ENCODE assay signal across 1 cellular context in the genomic region with DNA sequence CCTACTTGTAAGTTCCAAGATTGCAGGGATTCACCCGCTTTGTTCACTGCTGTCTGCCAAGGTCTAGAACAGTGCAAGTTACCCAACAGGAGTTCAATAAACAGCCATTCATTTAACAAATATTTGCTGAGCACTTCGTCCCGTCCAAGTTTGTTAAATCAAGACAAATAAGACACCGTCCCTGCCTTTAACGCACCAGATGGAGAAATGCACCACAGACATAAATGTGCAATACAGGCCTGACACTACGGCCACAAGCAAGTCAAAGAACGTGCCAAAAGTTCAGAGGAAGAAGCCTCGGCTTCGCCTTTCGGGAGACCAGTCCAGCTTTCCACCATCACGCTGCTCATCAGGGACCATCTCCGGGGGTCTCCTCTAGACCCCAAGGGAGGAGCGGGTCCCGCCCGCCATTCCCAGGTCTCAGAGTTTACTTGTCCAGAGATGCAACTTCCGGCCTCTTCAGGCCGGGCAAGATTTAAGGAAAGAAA.
A peak's percentile ranks its signal among the peaks of the same experiment; 100 is the strongest.
TF ChIP-seq lines count a peak whose summit lies in the region.

No MANE protein-coding gene starts in this region.

TF ChIP-seq in HepG2, 621 proteins besides CTCF, POLR2A, EP300 and RAD21 (continued from another document and continues in another):
- TF ChIP-seq ZNF280D (CRISPR knock-in tag; IDR thresholded peaks at IDR 0.05) (peak; percentile 24; the same call in 1 of the 2 replicates), ZNF768 (CRISPR knock-in tag; IDR thresholded peaks at IDR 0.05) (no peak), SRSF4 (IDR thresholded peaks at IDR 0.05; ENCODE audit: low read depth, low read length, poor library complexity, severe bottlenecking) (no peak), NFYC (CRISPR knock-in tag; IDR thresholded peaks at IDR 0.05) (no peak), POLR2AphosphoS5 (IDR thresholded peaks at IDR 0.05; ENCODE audit: low read depth, low read length) (no peak), YEATS4 (CRISPR knock-in tag; IDR thresholded peaks at IDR 0.05; ENCODE audit: borderline replicate concordance) (no peak), CEBPG (CRISPR knock-in tag; IDR thresholded peaks at IDR 0.05) (peak; percentile 51), HOMEZ (CRISPR knock-in tag; IDR thresholded peaks at IDR 0.05; ENCODE audit: low read depth) (no peak), RCOR2 (CRISPR knock-in tag; IDR thresholded peaks at IDR 0.05) (no peak), CHD4 (IDR thresholded peaks at IDR 0.05; ENCODE audit: borderline replicate concordance, low read length) (0 out of 2 replicates have a peak, but pooled peaks have one; percentile 18), ADNP (CRISPR knock-in tag; IDR thresholded peaks at IDR 0.05) (no peak), PRDM4 (CRISPR knock-in tag; IDR thresholded peaks at IDR 0.05; ENCODE audit: borderline replicate concordance) (no peak), U2AF2 (IDR thresholded peaks at IDR 0.05; ENCODE audit: low read depth, low read length) (no peak), ZFP62 (CRISPR knock-in tag; IDR thresholded peaks at IDR 0.05) (no peak), MAFG (CRISPR knock-in tag; IDR thresholded peaks at IDR 0.05) (no peak), DMAP1 (CRISPR knock-in tag; IDR thresholded peaks at IDR 0.05) (no peak), ZNF24 (IDR thresholded peaks at IDR 0.05) (no peak), ZNF317 (CRISPR knock-in tag; IDR thresholded peaks at IDR 0.05) (no peak; the same call in 1 of the 2 replicates), NAIF1 (CRISPR knock-in tag; IDR thresholded peaks at IDR 0.05; ENCODE audit: borderline replicate concordance) (no peak), HHEX (CRISPR knock-in tag; IDR thresholded peaks at IDR 0.05) (peak; percentile 71), PAF1 (CRISPR knock-in tag; IDR thresholded peaks at IDR 0.05) (no peak), ZBTB7B (CRISPR knock-in tag; IDR thresholded peaks at IDR 0.05) (peak; percentile 89; the same call in 1 of the 2 replicates), ZNF160 (CRISPR knock-in tag; IDR thresholded peaks at IDR 0.05) (no peak), HNRNPL (IDR thresholded peaks at IDR 0.05; ENCODE audit: low read depth, low read length) (no peak), MTF2 (CRISPR knock-in tag; IDR thresholded peaks at IDR 0.05; ENCODE audit: borderline replicate concordance) (0 out of 2 replicates have a peak, but pooled peaks have one; percentile 40), HNF4G (IDR thresholded peaks at IDR 0.05; ENCODE audit: borderline replicate concordance, low read depth, low read length) (peak; percentile 7; the same call in 1 of the 2 replicates), HNF4G (CRISPR knock-in tag; IDR thresholded peaks at IDR 0.05; ENCODE audit: borderline replicate concordance, low read depth) (no peak), U2AF1 (optimal IDR thresholded peaks at IDR 0.05; ENCODE audit: low read depth, low read length) (peak; percentile 86), NFIC (IDR thresholded peaks at IDR 0.05; ENCODE audit: low read length) (no peak), ETV6 (CRISPR knock-in tag; conservative IDR thresholded peaks at IDR 0.05) (no peak), ZNF782 (CRISPR knock-in tag; IDR thresholded peaks at IDR 0.05; ENCODE audit: borderline replicate concordance) (no peak), HNF4A (CRISPR knock-in tag; IDR thresholded peaks at IDR 0.05) (peak; percentile 59), SIX1 (CRISPR knock-in tag; IDR thresholded peaks at IDR 0.05; ENCODE audit: borderline replicate concordance) (no peak), MYNN (CRISPR knock-in tag; IDR thresholded peaks at IDR 0.05; ENCODE audit: low read depth) (no peak)
- TF ChIP-seq, protein P1, sequence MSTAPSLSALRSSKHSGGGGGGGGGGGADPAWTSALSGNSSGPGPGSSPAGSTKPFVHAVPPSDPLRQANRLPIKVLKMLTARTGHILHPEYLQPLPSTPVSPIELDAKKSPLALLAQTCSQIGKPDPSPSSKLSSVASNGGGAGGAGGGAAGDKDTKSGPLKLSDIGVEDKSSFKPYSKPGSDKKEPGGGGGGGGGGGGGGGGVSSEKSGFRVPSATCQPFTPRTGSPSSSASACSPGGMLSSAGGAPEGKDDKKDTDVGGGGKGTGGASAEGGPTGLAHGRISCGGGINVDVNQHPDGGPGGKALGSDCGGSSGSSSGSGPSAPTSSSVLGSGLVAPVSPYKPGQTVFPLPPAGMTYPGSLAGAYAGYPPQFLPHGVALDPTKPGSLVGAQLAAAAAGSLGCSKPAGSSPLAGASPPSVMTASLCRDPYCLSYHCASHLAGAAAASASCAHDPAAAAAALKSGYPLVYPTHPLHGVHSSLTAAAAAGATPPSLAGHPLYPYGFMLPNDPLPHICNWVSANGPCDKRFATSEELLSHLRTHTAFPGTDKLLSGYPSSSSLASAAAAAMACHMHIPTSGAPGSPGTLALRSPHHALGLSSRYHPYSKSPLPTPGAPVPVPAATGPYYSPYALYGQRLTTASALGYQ (CRISPR knock-in tag; IDR thresholded peaks at IDR 0.05): no peak
- TF ChIP-seq, protein P2, sequence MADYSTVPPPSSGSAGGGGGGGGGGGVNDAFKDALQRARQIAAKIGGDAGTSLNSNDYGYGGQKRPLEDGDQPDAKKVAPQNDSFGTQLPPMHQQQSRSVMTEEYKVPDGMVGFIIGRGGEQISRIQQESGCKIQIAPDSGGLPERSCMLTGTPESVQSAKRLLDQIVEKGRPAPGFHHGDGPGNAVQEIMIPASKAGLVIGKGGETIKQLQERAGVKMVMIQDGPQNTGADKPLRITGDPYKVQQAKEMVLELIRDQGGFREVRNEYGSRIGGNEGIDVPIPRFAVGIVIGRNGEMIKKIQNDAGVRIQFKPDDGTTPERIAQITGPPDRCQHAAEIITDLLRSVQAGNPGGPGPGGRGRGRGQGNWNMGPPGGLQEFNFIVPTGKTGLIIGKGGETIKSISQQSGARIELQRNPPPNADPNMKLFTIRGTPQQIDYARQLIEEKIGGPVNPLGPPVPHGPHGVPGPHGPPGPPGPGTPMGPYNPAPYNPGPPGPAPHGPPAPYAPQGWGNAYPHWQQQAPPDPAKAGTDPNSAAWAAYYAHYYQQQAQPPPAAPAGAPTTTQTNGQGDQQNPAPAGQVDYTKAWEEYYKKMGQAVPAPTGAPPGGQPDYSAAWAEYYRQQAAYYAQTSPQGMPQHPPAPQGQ (CRISPR knock-in tag; IDR thresholded peaks at IDR 0.05; ENCODE audit: borderline replicate concordance): no peak
- TF ChIP-seq, protein P3, sequence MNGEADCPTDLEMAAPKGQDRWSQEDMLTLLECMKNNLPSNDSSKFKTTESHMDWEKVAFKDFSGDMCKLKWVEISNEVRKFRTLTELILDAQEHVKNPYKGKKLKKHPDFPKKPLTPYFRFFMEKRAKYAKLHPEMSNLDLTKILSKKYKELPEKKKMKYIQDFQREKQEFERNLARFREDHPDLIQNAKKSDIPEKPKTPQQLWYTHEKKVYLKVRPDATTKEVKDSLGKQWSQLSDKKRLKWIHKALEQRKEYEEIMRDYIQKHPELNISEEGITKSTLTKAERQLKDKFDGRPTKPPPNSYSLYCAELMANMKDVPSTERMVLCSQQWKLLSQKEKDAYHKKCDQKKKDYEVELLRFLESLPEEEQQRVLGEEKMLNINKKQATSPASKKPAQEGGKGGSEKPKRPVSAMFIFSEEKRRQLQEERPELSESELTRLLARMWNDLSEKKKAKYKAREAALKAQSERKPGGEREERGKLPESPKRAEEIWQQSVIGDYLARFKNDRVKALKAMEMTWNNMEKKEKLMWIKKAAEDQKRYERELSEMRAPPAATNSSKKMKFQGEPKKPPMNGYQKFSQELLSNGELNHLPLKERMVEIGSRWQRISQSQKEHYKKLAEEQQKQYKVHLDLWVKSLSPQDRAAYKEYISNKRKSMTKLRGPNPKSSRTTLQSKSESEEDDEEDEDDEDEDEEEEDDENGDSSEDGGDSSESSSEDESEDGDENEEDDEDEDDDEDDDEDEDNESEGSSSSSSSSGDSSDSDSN (CRISPR knock-in tag; IDR thresholded peaks at IDR 0.05): no peak
- TF ChIP-seq, protein P4, sequence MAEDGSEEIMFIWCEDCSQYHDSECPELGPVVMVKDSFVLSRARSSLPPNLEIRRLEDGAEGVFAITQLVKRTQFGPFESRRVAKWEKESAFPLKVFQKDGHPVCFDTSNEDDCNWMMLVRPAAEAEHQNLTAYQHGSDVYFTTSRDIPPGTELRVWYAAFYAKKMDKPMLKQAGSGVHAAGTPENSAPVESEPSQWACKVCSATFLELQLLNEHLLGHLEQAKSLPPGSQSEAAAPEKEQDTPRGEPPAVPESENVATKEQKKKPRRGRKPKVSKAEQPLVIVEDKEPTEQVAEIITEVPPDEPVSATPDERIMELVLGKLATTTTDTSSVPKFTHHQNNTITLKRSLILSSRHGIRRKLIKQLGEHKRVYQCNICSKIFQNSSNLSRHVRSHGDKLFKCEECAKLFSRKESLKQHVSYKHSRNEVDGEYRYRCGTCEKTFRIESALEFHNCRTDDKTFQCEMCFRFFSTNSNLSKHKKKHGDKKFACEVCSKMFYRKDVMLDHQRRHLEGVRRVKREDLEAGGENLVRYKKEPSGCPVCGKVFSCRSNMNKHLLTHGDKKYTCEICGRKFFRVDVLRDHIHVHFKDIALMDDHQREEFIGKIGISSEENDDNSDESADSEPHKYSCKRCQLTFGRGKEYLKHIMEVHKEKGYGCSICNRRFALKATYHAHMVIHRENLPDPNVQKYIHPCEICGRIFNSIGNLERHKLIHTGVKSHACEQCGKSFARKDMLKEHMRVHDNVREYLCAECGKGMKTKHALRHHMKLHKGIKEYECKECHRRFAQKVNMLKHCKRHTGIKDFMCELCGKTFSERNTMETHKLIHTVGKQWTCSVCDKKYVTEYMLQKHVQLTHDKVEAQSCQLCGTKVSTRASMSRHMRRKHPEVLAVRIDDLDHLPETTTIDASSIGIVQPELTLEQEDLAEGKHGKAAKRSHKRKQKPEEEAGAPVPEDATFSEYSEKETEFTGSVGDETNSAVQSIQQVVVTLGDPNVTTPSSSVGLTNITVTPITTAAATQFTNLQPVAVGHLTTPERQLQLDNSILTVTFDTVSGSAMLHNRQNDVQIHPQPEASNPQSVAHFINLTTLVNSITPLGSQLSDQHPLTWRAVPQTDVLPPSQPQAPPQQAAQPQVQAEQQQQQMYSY (CRISPR knock-in tag; IDR thresholded peaks at IDR 0.05): no peak
- TF ChIP-seq, protein P5, sequence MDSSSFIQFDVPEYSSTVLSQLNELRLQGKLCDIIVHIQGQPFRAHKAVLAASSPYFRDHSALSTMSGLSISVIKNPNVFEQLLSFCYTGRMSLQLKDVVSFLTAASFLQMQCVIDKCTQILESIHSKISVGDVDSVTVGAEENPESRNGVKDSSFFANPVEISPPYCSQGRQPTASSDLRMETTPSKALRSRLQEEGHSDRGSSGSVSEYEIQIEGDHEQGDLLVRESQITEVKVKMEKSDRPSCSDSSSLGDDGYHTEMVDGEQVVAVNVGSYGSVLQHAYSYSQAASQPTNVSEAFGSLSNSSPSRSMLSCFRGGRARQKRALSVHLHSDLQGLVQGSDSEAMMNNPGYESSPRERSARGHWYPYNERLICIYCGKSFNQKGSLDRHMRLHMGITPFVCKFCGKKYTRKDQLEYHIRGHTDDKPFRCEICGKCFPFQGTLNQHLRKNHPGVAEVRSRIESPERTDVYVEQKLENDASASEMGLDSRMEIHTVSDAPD (CRISPR knock-in tag; IDR thresholded peaks at IDR 0.05): no peak
